12 cellular contexts compared by ENCODE assay signal in genomic region chr3:41158947-41159346, GRCh38. TPM values are rescaled to one million over a fixed set of nuclear protein-coding genes. Genes with fewer than 3 reads are reported as not detected.
DNase-seq lines count a peak whose midpoint lies in the region; ATAC-seq and TF ChIP-seq lines count a peak whose summit lies in the region.
"Had no signal": no experiment of that assay in that cellular context is flagged by ENCODE, and none has a peak within 500 bp of the region (broad histone marks: within the 10 kb centered on the region; RNA-seq: fewer than 3 reads in every experiment).

No MANE protein-coding gene starts in this region.

- POLR2A ChIA-PET in activated CD4-positive, alpha-beta memory T cell treated with anti-CD3 and anti-CD28 coated beads for 36 hours (lab: Charles Lee): no interaction called here
- POLR2A ChIA-PET in activated CD4-positive, alpha-beta memory T cell treated with anti-CD3 and anti-CD28 coated beads, Interleukin-2, amount 10 ng/mL, durations not matched to agents 7 days and 5 days (lab: Charles Lee): no interaction called here

- H3K4me3 Mint-ChIP-seq in activated CD4-positive, alpha-beta memory T cell treated with anti-CD3 and anti-CD28 coated beads for 36 hours: no peak overlapping the region
- no peak overlapping the region for H3K4me3 Mint-ChIP-seq in activated CD4-positive, alpha-beta memory T cell treated with anti-CD3 and anti-CD28 coated beads, Interleukin-2, amount 10 ng/mL, durations not matched to agents 7 days and 5 days
- H3K4me3 Mint-ChIP-seq in endodermal cell: no peak overlapping the region
- H3K4me3 Mint-ChIP-seq: activated naive CD8-positive, alpha-beta T cell had no signal

- H3K36me3 ChIP-seq in endodermal cell (ENCODE audit: control insufficient read depth, insufficient read depth, low read length): no peaks in the 10 kb centered on the region
- no peaks in the 10 kb centered on the region for H3K36me3 ChIP-seq in smooth muscle cell (ENCODE audit: low read depth)

- H4K20me1 ChIP-seq in smooth muscle cell (ENCODE audit: low read depth): no peaks in the 10 kb centered on the region

- no peaks in the 10 kb centered on the region for H3K79me2 ChIP-seq in smooth muscle cell (ENCODE audit: low read depth)

- no peak overlapping the region for H2AFZ ChIP-seq in smooth muscle cell (ENCODE audit: low read depth)

- TF ChIP-seq CTCF in endodermal cell (conservative IDR thresholded peaks at IDR 0.05): no peak
- TF ChIP-seq CTCF in smooth muscle cell (IDR thresholded peaks at IDR 0.05; ENCODE audit: borderline replicate concordance, insufficient read depth, poor library complexity, severe bottlenecking): no peak

- H3F3A ChIP-seq in smooth muscle cell (ENCODE audit: low read depth): no peaks in the 10 kb centered on the region

- H3K27ac ChIP-seq in endodermal cell (ENCODE audit: low read depth, low read length): no peak overlapping the region
- H3K27ac ChIP-seq in smooth muscle cell (ENCODE audit: low read depth): peak overlapping the region; percentile 80
- H3K27ac ChIP-seq: dorsolateral prefrontal cortex, VCaP had no signal

- 94% methylated on average over 1 of the region's 1 CpG; no CpG with 5 or more reads in 1 of the 2 experiments for WGBS in endodermal cell (ENCODE audit: insufficient coverage in 1 of 2, insufficient read length in 1 of 2), 2 experiments
- 72% methylated on average over 1 of the region's 1 CpG for WGBS in smooth muscle cell (ENCODE audit: low lambda C conversion rate)

- intact Hi-C loops in activated CD4-positive, alpha-beta memory T cell treated with anti-CD3 and anti-CD28 coated beads for 36 hours (cut with micrococcal nuclease): loop anchor here (1.0 kb wide), 1 partner anchor 42 kb away; no protein-coding TSS in a partner anchor
- intact Hi-C loops in sciatic nerve (cut with DNase I): no loop called here

- peaks cover 11% of the 10 kb centered on the region for H3K4me1 ChIP-seq in endodermal cell (ENCODE audit: control insufficient read depth, insufficient read depth, low read length)
- H3K4me1 ChIP-seq in smooth muscle cell (ENCODE audit: low read depth): no peaks in the 10 kb centered on the region

- H3K4me1 Mint-ChIP-seq in activated CD4-positive, alpha-beta memory T cell treated with anti-CD3 and anti-CD28 coated beads for 36 hours (ENCODE audit: low read depth): peaks cover 19% of the 10 kb centered on the region
- H3K4me1 Mint-ChIP-seq in activated CD4-positive, alpha-beta memory T cell treated with anti-CD3 and anti-CD28 coated beads, Interleukin-2, amount 10 ng/mL, durations not matched to agents 7 days and 5 days: no peaks in the 10 kb centered on the region
- peaks cover 32% of the 10 kb centered on the region for H3K4me1 Mint-ChIP-seq in endodermal cell

- H3K9me3 Mint-ChIP-seq in activated CD4-positive, alpha-beta memory T cell treated with anti-CD3 and anti-CD28 coated beads for 36 hours: no peaks in the 10 kb centered on the region
- no peaks in the 10 kb centered on the region for H3K9me3 Mint-ChIP-seq in activated CD4-positive, alpha-beta memory T cell treated with anti-CD3 and anti-CD28 coated beads, Interleukin-2, amount 10 ng/mL, durations not matched to agents 7 days and 5 days
- H3K9me3 Mint-ChIP-seq in endodermal cell: no peaks in the 10 kb centered on the region

- ATAC-seq in GM18873 (IDR thresholded peaks at IDR 0.05; ENCODE audit: low FRiP score, unreplicated experiment) (no peak), GM21717 (IDR thresholded peaks at IDR 0.05; ENCODE audit: unreplicated experiment) (no peak), sciatic nerve (no peak)

- H3K27me3 ChIP-seq in endodermal cell (ENCODE audit: control insufficient read depth, insufficient read depth, low read length, poor library complexity, severe bottlenecking) (no peaks in the 10 kb centered on the region), smooth muscle cell (ENCODE audit: low read depth) (no peaks in the 10 kb centered on the region)
- H3K27me3 ChIP-seq: dorsolateral prefrontal cortex had no signal

- H3K27ac Mint-ChIP-seq in activated CD4-positive, alpha-beta memory T cell treated with anti-CD3 and anti-CD28 coated beads for 36 hours: no peak overlapping the region
- H3K27ac Mint-ChIP-seq in activated CD4-positive, alpha-beta memory T cell treated with anti-CD3 and anti-CD28 coated beads, Interleukin-2, amount 10 ng/mL, durations not matched to agents 7 days and 5 days: no peak overlapping the region
- H3K27ac Mint-ChIP-seq in endodermal cell: no peak overlapping the region
- H3K27ac Mint-ChIP-seq: activated naive CD8-positive, alpha-beta T cell had no signal

- no peaks in the 10 kb centered on the region for H3K27me3 Mint-ChIP-seq in activated CD4-positive, alpha-beta memory T cell treated with anti-CD3 and anti-CD28 coated beads for 36 hours
- H3K27me3 Mint-ChIP-seq in activated CD4-positive, alpha-beta memory T cell treated with anti-CD3 and anti-CD28 coated beads, Interleukin-2, amount 10 ng/mL, durations not matched to agents 7 days and 5 days: no peaks in the 10 kb centered on the region
- H3K27me3 Mint-ChIP-seq in endodermal cell (ENCODE audit: insufficient read depth): peaks cover 1% of the 10 kb centered on the region
- H3K27me3 Mint-ChIP-seq: activated naive CD8-positive, alpha-beta T cell had no signal

- no peaks in the 10 kb centered on the region for H3K36me3 Mint-ChIP-seq in activated CD4-positive, alpha-beta memory T cell treated with anti-CD3 and anti-CD28 coated beads for 36 hours
- no peaks in the 10 kb centered on the region for H3K36me3 Mint-ChIP-seq in activated CD4-positive, alpha-beta memory T cell treated with anti-CD3 and anti-CD28 coated beads, Interleukin-2, amount 10 ng/mL, durations not matched to agents 7 days and 5 days (ENCODE audit: low read depth)
- no peaks in the 10 kb centered on the region for H3K36me3 Mint-ChIP-seq in endodermal cell (ENCODE audit: low read depth)
- H3K36me3 Mint-ChIP-seq: activated naive CD8-positive, alpha-beta T cell had no signal

- H3K9me3 ChIP-seq in endodermal cell (ENCODE audit: control insufficient read depth, low read length) (no peaks in the 10 kb centered on the region), smooth muscle cell (replicated peaks; ENCODE audit: low read depth) (no peaks in the 10 kb centered on the region)

- CTCF ChIA-PET in activated CD4-positive, alpha-beta memory T cell treated with anti-CD3 and anti-CD28 coated beads for 36 hours (lab: Charles Lee): no interaction called here
- CTCF ChIA-PET in activated CD4-positive, alpha-beta memory T cell treated with anti-CD3 and anti-CD28 coated beads, Interleukin-2, amount 10 ng/mL, durations not matched to agents 7 days and 5 days (lab: Charles Lee): no interaction called here

- peak overlapping the region; percentile 49 for H3K4me2 ChIP-seq in smooth muscle cell

- H3K4me3 ChIP-seq in endodermal cell (ENCODE audit: low read length) (no peak overlapping the region), smooth muscle cell (no peak overlapping the region)
- H3K4me3 ChIP-seq: dorsolateral prefrontal cortex had no signal

- H3K9ac ChIP-seq in endodermal cell (ENCODE audit: extremely low read depth, low read length, poor library complexity, severe bottlenecking) (no peak overlapping the region), smooth muscle cell (ENCODE audit: low read depth) (peak overlapping the region; percentile 20)

- peak; percentile 26 for DNase-seq in activated CD4-positive, alpha-beta memory T cell treated with anti-CD3 and anti-CD28 coated beads for 36 hours
- DNase-seq in activated CD4-positive, alpha-beta memory T cell treated with anti-CD3 and anti-CD28 coated beads, Interleukin-2, amount 10 ng/mL, durations not matched to agents 7 days and 5 days: no peak
- peak; percentile 56 for DNase-seq in NCI-H226
- peak; percentile 41 for DNase-seq in endodermal cell
- DNase-seq in smooth muscle cell (lab: John Stamatoyannopoulos, UW; ENCODE audit: unreplicated experiment): no peak
- DNase-seq in sciatic nerve (ENCODE audit: low spot score): no peak
- DNase-seq: dorsolateral prefrontal cortex, IMR-90 had no signal

RNA-seq across cellular contexts. Expression of gene CTNNB1, which starts 40.4 kb away (rescaled TPM):
- total RNA-seq in activated CD4-positive, alpha-beta memory T cell treated with anti-CD3 and anti-CD28 coated beads for 36 hours: 100 to 1,000 TPM; 131 to 132 TPM
- total RNA-seq in activated CD4-positive, alpha-beta memory T cell treated with anti-CD3 and anti-CD28 coated beads, Interleukin-2, amount 10 ng/mL, durations not matched to agents 7 days and 5 days: 100 to 1,000 TPM; 134 to 151 TPM
- total RNA-seq in endodermal cell (100 to 1,000 TPM; 420 to 534 TPM), smooth muscle cell (854 and 957 TPM in 2 replicates), sciatic nerve (457 TPM)
- 492 TPM for polyA plus RNA-seq in endodermal cell (2013, experiment 1 of 2)
- 458 TPM for polyA plus RNA-seq in endodermal cell (2013, experiment 2 of 2)
- polyA plus RNA-seq in smooth muscle cell: 162 and 167 TPM in 2 replicates

Comparison
In these comparisons a context has a peak if more than half of its experiments do, and no peak if none do; other contexts are left out.
1. DNase-seq: peak in activated CD4-positive, alpha-beta memory T cell treated with anti-CD3 and anti-CD28 coated beads for 36 hours (single experiment), NCI-H226 (single experiment) and endodermal cell (single experiment); none in activated CD4-positive, alpha-beta memory T cell treated with anti-CD3 and anti-CD28 coated beads, Interleukin-2, amount 10 ng/mL, durations not matched to agents 7 days and 5 days (single experiment), smooth muscle cell (single experiment) and sciatic nerve (single experiment).